ENCODE assay signal across 9 cellular contexts in the genomic region with DNA sequence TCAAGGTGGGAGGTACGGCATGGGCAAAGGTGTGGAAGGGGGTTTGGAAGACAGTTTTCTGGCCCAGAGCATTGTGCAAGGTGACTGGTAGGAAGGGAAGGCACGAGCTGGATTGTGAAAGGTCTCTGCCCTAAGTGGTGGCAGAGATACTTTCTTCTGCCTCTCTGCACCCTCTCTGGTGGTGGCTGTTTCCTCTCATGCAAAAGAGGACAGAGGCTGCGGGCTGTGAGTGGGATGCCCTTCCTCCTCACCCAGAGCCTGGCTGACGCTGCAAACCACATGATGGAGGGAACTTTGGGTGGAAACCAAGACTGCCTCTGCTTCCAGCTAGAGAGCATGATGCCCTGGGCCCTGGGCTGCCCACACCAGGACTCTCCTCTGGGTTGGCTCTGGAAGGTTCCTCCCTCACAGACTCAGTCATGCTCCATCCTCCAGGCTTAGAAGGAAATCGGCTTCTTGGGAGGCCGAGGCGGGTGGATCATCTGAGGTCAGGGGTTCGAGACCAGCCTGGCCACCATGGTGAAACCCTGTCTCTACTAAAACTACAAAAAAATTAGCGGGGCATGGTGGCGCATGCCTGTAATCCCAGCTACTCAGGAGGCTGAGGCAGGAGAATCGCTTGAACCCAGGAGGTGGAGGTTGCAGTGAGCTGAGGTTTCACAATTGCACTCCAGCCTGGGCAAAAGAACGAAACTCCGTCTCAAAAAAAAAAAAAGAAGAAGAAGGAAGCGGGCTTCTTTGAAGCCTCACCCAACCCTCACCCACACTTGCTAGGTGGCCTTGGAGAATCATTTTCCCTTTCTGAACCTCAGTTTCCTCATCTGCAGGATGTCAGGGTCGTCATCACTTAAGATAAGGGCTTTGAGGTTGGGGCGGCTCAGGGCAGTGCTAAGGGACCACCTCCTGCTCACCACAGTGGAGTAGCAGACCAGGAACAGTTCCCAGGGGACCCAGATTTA. TPM values are rescaled to one million over a fixed set of nuclear protein-coding genes. Genes with fewer than 3 reads are reported as not detected.
DNase-seq lines count a peak whose midpoint lies in the region; ATAC-seq, FAIRE-seq and TF ChIP-seq lines count a peak whose summit lies in the region.
"Had no signal": no experiment of that assay in that cellular context is flagged by ENCODE, and none has a peak within 500 bp of the region (broad histone marks: within the 10 kb centered on the region; RNA-seq: fewer than 3 reads in every experiment).

No MANE protein-coding gene starts in this region.

- intact Hi-C loops in adrenal gland (cut with DNase I): no loop called here

- no peak for TF ChIP-seq CTCF in adrenal gland (IDR thresholded peaks at IDR 0.05)

- DNase-seq in GDM1 (lab: John Stamatoyannopoulos, UW) (peak; percentile 85), SIG-M5 treated with dmso at 0.1 percent for 504 hours (lab: John Stamatoyannopoulos, UW; ENCODE audit: unreplicated experiment) (peak; percentile 94), adrenal gland (peak; percentile 40 to 72 (median 56)), small intestine (peak; percentile 42), NCI-H510A (lab: John Stamatoyannopoulos, UW) (no peak), NCI-H2107 treated with DMSO at 0.1 percent for 48 hours (lab: John Stamatoyannopoulos, UW; ENCODE audit: unreplicated experiment) (no peak), NCI-H1092 (lab: John Stamatoyannopoulos, UW) (no peak)

- H3K4me3 ChIP-seq in adrenal gland (no peak overlapping the region), small intestine (ENCODE audit: low read depth in 1 of 2, low read length in 2 of 2) (no peak overlapping the region)

- peak; percentile 84 for ATAC-seq in HG02678 (IDR thresholded peaks at IDR 0.05; ENCODE audit: unreplicated experiment)

- H3K36me3 ChIP-seq in adrenal gland (replicated peaks in 1 of 2) (no peaks in the 10 kb centered on the region), small intestine (ENCODE audit: control insufficient read depth in 2 of 2, insufficient read depth in 2 of 2, low read length in 2 of 2) (no peaks in the 10 kb centered on the region)

- FAIRE-seq in small intestine (lab: Jason Lieb, UNC): no peak

- H3K4me1 ChIP-seq in adrenal gland (replicated peaks in 1 of 2) (no peaks in the 10 kb centered on the region), small intestine (ENCODE audit: control insufficient read depth in 2 of 2, insufficient read depth in 1 of 2, low read depth in 1 of 2, low read length in 1 of 2) (no peaks in the 10 kb centered on the region)

- WGBS in adrenal gland, 4 donors: 73 to 79% (median 76%) methylated on average over 13 to 16 of the region's 16 CpGs
- 63 to 76% (median 66%) methylated on average over 16 of the region's 16 CpGs for whole genome bisulfite sequencing in small intestine, 3 donors

- H3K27me3 ChIP-seq in adrenal gland (no peaks in the 10 kb centered on the region), small intestine (ENCODE audit: control insufficient read depth in 2 of 2, insufficient read depth in 2 of 2, low read length in 2 of 2) (no peaks in the 10 kb centered on the region)

- TF ChIP-seq POLR2A in adrenal gland (IDR thresholded peaks at IDR 0.05): no peak

- H3K9me3 ChIP-seq in adrenal gland (replicated peaks in 1 of 3): no peaks in the 10 kb centered on the region
- H3K9me3 ChIP-seq in small intestine (ENCODE audit: control insufficient read depth, low read depth): no peaks in the 10 kb centered on the region

- H3K27ac ChIP-seq in adrenal gland (peak overlapping the region in 3 of 5 donors; percentile 13 to 83 (median 60)), small intestine (ENCODE audit: low read depth in 1 of 2, low read length in 1 of 2) (peak overlapping the region in 1 of 2 donors; percentile 18)

RNA-seq across cellular contexts. Expression of gene PSTPIP1, which starts 8.3 kb away (rescaled TPM):
- total RNA-seq in adrenal gland: 10 to 100 TPM in 5 of 8 donors, 1 to 10 TPM in 3; 8.6 to 15.3 (median 10.7) TPM
- polyA plus RNA-seq in adrenal gland (10 to 100 TPM in 2 of 3 donors, 1 to 10 TPM in 1; 1.4 to 31.5 (median 16.7) TPM), small intestine (10 to 100 TPM in 1 of 3 donors, 1 to 10 TPM in 2; 1.8 to 17.0 (median 4.1) TPM)
- total RNA-seq: myocyte had no signal

Comparison
In these comparisons a context has a peak if more than half of its experiments do, and no peak if none do; other contexts are left out.
1. DNase-seq: peak in GDM1 (single experiment), SIG-M5 treated with dmso at 0.1 percent for 504 hours (single experiment), adrenal gland (7 of 7) and small intestine (single experiment); none in NCI-H510A (single experiment), NCI-H2107 treated with DMSO at 0.1 percent for 48 hours (single experiment) and NCI-H1092 (single experiment).